Comparison of ENCODE assay signal across 29 cellular contexts in the genomic region with DNA sequence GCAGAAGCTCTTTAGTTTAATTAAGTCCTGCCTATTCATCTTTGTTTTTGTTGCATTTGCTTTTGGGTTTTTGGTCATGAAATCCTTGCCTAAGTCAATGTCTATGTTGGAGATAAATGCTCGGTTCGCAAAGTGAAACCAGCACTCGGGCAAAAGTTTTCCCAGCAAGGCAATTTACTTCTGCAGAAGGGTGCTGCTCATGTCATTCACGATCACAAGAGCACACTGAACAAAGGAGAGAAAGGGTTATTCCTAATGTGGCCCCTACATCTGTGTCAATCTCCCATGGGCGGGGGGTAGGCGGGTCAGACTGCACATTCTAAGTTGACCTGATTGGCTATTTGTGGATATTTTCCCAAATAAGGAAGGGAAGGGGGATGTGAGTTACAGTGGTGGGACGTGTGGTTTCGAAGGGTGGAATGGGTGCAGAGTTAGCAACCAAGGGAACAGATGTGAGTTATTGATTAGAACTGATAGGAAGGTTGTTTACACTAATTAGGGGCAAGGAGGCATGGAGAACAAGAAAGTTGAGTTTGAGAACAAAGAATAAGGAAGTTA. TPM values are rescaled to one million over a fixed set of nuclear protein-coding genes. Genes with fewer than 3 reads are reported as not detected.
DNase-seq lines count a peak whose midpoint lies in the region; ATAC-seq and TF ChIP-seq lines count a peak whose summit lies in the region.
"Had no signal": no experiment of that assay in that cellular context is flagged by ENCODE, and none has a peak within 500 bp of the region (broad histone marks: within the 10 kb centered on the region; RNA-seq: fewer than 3 reads in every experiment).

No MANE protein-coding gene starts in this region.

- H3K27me3 ChIP-seq in endodermal cell (ENCODE audit: control insufficient read depth, insufficient read depth, low read length, poor library complexity, severe bottlenecking) = no peaks in the 10 kb centered on the region
- H3K27me3 ChIP-seq: dorsolateral prefrontal cortex, upper lobe of right lung had no signal

- no peak overlapping the region for H3K9ac ChIP-seq in endodermal cell (ENCODE audit: extremely low read depth, low read length, poor library complexity, severe bottlenecking)

- no peak overlapping the region for H3K27ac ChIP-seq in endodermal cell (ENCODE audit: low read depth, low read length)
- H3K27ac ChIP-seq: A549, dorsolateral prefrontal cortex, upper lobe of right lung had no signal

- no peak for TF ChIP-seq CTCF in activated CD8-positive, alpha-beta T cell treated with anti-CD3 and anti-CD28 coated beads for 36 hours (IDR thresholded peaks at IDR 0.05)
- TF ChIP-seq CTCF in endodermal cell (conservative IDR thresholded peaks at IDR 0.05) (no peak), progenitor cell of endocrine pancreas (IDR thresholded peaks at IDR 0.05; ENCODE audit: unreplicated experiment) (no peak)

- no peak overlapping the region for H3K4me3 Mint-ChIP-seq in activated CD8-positive, alpha-beta T cell treated with anti-CD3 and anti-CD28 coated beads for 36 hours
- no peak overlapping the region for H3K4me3 Mint-ChIP-seq in activated CD8-positive, alpha-beta T cell treated with anti-CD3 and anti-CD28 coated beads, Interleukin-2, amount 10 ng/mL, durations not matched to agents 7 days and 5 days
- H3K4me3 Mint-ChIP-seq in endodermal cell = no peak overlapping the region
- H3K4me3 Mint-ChIP-seq in progenitor cell of endocrine pancreas (ENCODE audit: low read depth) = no peak overlapping the region
- H3K4me3 Mint-ChIP-seq: activated T-helper 1 cell treated with anti-CD3 and anti-CD28 coated beads, Interleukin-12 subunit alpha, Interleukin-12 subunit beta, Interleukin-2, Interleukin-4 antibody, amounts not matched to agents 30 ng/mL and 10 ng/mL and 1 ng/mL, durations not matched to agents 14 hours and 24 hours and 36 hours; stimulated activated effector memory CD8-positive, alpha-beta T cell treated with anti-CD3 and anti-CD28 coated beads, Interleukin-12 subunit alpha, Interleukin-12 subunit beta, amount 100 ng/mL, for 72 hours had no signal

- intact Hi-C loops in activated CD8-positive, alpha-beta T cell treated with anti-CD3 and anti-CD28 coated beads for 36 hours (cut with micrococcal nuclease) = no loop called here

- CTCF ChIA-PET in activated CD8-positive, alpha-beta T cell treated with anti-CD3 and anti-CD28 coated beads for 36 hours (lab: Charles Lee) = interaction anchor here (0.7 kb wide), 1 partner anchor 127 kb away, joined by 3 read pairs; no protein-coding TSS in a partner anchor
- CTCF ChIA-PET in activated CD8-positive, alpha-beta T cell treated with anti-CD3 and anti-CD28 coated beads, Interleukin-2, amount 10 ng/mL, durations not matched to agents 7 days and 5 days (lab: Charles Lee) = no interaction called here

- POLR2A ChIA-PET in activated CD8-positive, alpha-beta T cell treated with anti-CD3 and anti-CD28 coated beads for 36 hours (lab: Charles Lee) = no interaction called here
- POLR2A ChIA-PET in activated CD8-positive, alpha-beta T cell treated with anti-CD3 and anti-CD28 coated beads, Interleukin-2, amount 10 ng/mL, durations not matched to agents 7 days and 5 days (lab: Charles Lee) = interaction anchor here (0.7 kb wide), 1 partner anchor 19 kb away, joined by 4 read pairs; no protein-coding TSS in a partner anchor

- H3K27me3 Mint-ChIP-seq in activated CD8-positive, alpha-beta T cell treated with anti-CD3 and anti-CD28 coated beads for 36 hours = no peaks in the 10 kb centered on the region
- no peaks in the 10 kb centered on the region for H3K27me3 Mint-ChIP-seq in activated CD8-positive, alpha-beta T cell treated with anti-CD3 and anti-CD28 coated beads, Interleukin-2, amount 10 ng/mL, durations not matched to agents 7 days and 5 days (ENCODE audit: low read depth)
- no peaks in the 10 kb centered on the region for H3K27me3 Mint-ChIP-seq in endodermal cell (ENCODE audit: insufficient read depth)
- H3K27me3 Mint-ChIP-seq in progenitor cell of endocrine pancreas = no peaks in the 10 kb centered on the region

- H3K4me1 Mint-ChIP-seq in activated CD8-positive, alpha-beta T cell treated with anti-CD3 and anti-CD28 coated beads for 36 hours (ENCODE audit: low read depth) = peaks cover 11% of the 10 kb centered on the region
- H3K4me1 Mint-ChIP-seq in activated CD8-positive, alpha-beta T cell treated with anti-CD3 and anti-CD28 coated beads, Interleukin-2, amount 10 ng/mL, durations not matched to agents 7 days and 5 days (ENCODE audit: low read depth) = peaks cover 3% of the 10 kb centered on the region
- H3K4me1 Mint-ChIP-seq in endodermal cell (no peaks in the 10 kb centered on the region), progenitor cell of endocrine pancreas (ENCODE audit: low read depth) (no peaks in the 10 kb centered on the region)

- peak overlapping the region; percentile 27 for H3K4me3 ChIP-seq in endodermal cell (ENCODE audit: low read length)
- H3K4me3 ChIP-seq: A549, dorsolateral prefrontal cortex, smooth muscle cell, upper lobe of right lung had no signal

- H3K27ac Mint-ChIP-seq in activated CD8-positive, alpha-beta T cell treated with anti-CD3 and anti-CD28 coated beads for 36 hours = no peak overlapping the region
- H3K27ac Mint-ChIP-seq in activated CD8-positive, alpha-beta T cell treated with anti-CD3 and anti-CD28 coated beads, Interleukin-2, amount 10 ng/mL, durations not matched to agents 7 days and 5 days = no peak overlapping the region
- H3K27ac Mint-ChIP-seq in endodermal cell = no peak overlapping the region
- H3K27ac Mint-ChIP-seq in progenitor cell of endocrine pancreas = peak overlapping the region; percentile 11
- H3K27ac Mint-ChIP-seq: activated T-helper 1 cell treated with anti-CD3 and anti-CD28 coated beads, Interleukin-12 subunit alpha, Interleukin-12 subunit beta, Interleukin-2, Interleukin-4 antibody, amounts not matched to agents 30 ng/mL and 10 ng/mL and 1 ng/mL, durations not matched to agents 14 hours and 24 hours and 36 hours; stimulated activated effector memory CD8-positive, alpha-beta T cell treated with anti-CD3 and anti-CD28 coated beads, Interleukin-12 subunit alpha, Interleukin-12 subunit beta, amount 100 ng/mL, for 72 hours had no signal

- peaks cover 61% of the 10 kb centered on the region for H3K9me3 Mint-ChIP-seq in activated CD8-positive, alpha-beta T cell treated with anti-CD3 and anti-CD28 coated beads for 36 hours
- H3K9me3 Mint-ChIP-seq in activated CD8-positive, alpha-beta T cell treated with anti-CD3 and anti-CD28 coated beads, Interleukin-2, amount 10 ng/mL, durations not matched to agents 7 days and 5 days (ENCODE audit: insufficient read depth) = peaks cover 53% of the 10 kb centered on the region
- H3K9me3 Mint-ChIP-seq in endodermal cell = peaks cover 87% of the 10 kb centered on the region
- H3K9me3 Mint-ChIP-seq in progenitor cell of endocrine pancreas (ENCODE audit: low read depth) = peaks cover 72% of the 10 kb centered on the region

- peak; percentile 18 for DNase-seq in activated CD8-positive, alpha-beta T cell treated with anti-CD3 and anti-CD28 coated beads for 36 hours
- DNase-seq in activated CD8-positive, alpha-beta T cell treated with anti-CD3 and anti-CD28 coated beads, Interleukin-2, amount 10 ng/mL, durations not matched to agents 7 days and 5 days = no peak
- peak; percentile 23 for DNase-seq in RKO (ENCODE audit: low spot score)
- DNase-seq in endodermal cell = no peak
- DNase-seq in progenitor cell of endocrine pancreas (ENCODE audit: low spot score, unreplicated experiment) = no peak
- DNase-seq in stimulated activated CD4-positive, alpha-beta T cell treated with anti-CD3 and anti-CD28 coated beads, Interleukin-1b, Interleukin-23, amount 100 ng/mL, for 48 hours = no peak
- DNase-seq in NCI-H187 (lab: John Stamatoyannopoulos, UW) = no peak
- no peak for DNase-seq in NCI-H226
- DNase-seq: activated CD4-positive, alpha-beta T cell treated with anti-CD3 and anti-CD28 coated beads for 4 hours; activated naive CD4-positive, alpha-beta T cell treated with anti-CD3 and anti-CD28 coated beads, Interleukin-2, amount 50 U/mL, for 16 hours; aorta; Calu3; central memory CD4-positive, alpha-beta T cell; dorsolateral prefrontal cortex; head of caudate nucleus; IMR-90; mesenchymal stem cell; MM.1S; NCI-H2171; NCI-H524 treated with DMSO at 0.1 percent for 48 hours; occipital lobe; stimulated activated CD4-positive, alpha-beta T cell treated with anti-CD3 and anti-CD28 coated beads, Interleukin-2, amount 100 ng/mL, for 48 hours; substantia nigra; upper lobe of right lung had no signal

- H3K9me3 ChIP-seq in endodermal cell (ENCODE audit: control insufficient read depth, low read length) = peaks cover 99% of the 10 kb centered on the region

- H3K36me3 Mint-ChIP-seq in activated CD8-positive, alpha-beta T cell treated with anti-CD3 and anti-CD28 coated beads for 36 hours (ENCODE audit: low read depth) = peaks cover 87% of the 10 kb centered on the region
- peaks cover 87% of the 10 kb centered on the region for H3K36me3 Mint-ChIP-seq in activated CD8-positive, alpha-beta T cell treated with anti-CD3 and anti-CD28 coated beads, Interleukin-2, amount 10 ng/mL, durations not matched to agents 7 days and 5 days (ENCODE audit: low read depth)
- H3K36me3 Mint-ChIP-seq in endodermal cell (ENCODE audit: low read depth) = peaks cover 79% of the 10 kb centered on the region
- peaks cover 89% of the 10 kb centered on the region for H3K36me3 Mint-ChIP-seq in progenitor cell of endocrine pancreas (ENCODE audit: insufficient read depth)

- WGBS in endodermal cell (ENCODE audit: insufficient coverage in 1 of 2, insufficient read length in 1 of 2), 2 experiments = 83 to 88% methylated on average over 8 of the region's 8 CpGs

- peaks cover 16% of the 10 kb centered on the region for H3K36me3 ChIP-seq in endodermal cell (ENCODE audit: control insufficient read depth, insufficient read depth, low read length)
- H3K36me3 ChIP-seq: upper lobe of right lung had no signal

- no peak for ATAC-seq in activated CD8-positive, alpha-beta T cell treated with anti-CD3 and anti-CD28 coated beads for 36 hours
- ATAC-seq in activated CD8-positive, alpha-beta T cell treated with anti-CD3 and anti-CD28 coated beads, Interleukin-2, amount 10 ng/mL, durations not matched to agents 7 days and 5 days = no peak
- ATAC-seq: A549; SK-N-SH treated with all-trans-retinoic acid at 6 μM for 48 hours; stimulated activated effector memory CD8-positive, alpha-beta T cell treated with anti-CD3 and anti-CD28 coated beads, Interleukin-12 subunit alpha, Interleukin-12 subunit beta, amount 100 ng/mL, for 72 hours; upper lobe of right lung had no signal

- H3K4me1 ChIP-seq in endodermal cell (ENCODE audit: control insufficient read depth, insufficient read depth, low read length) = no peaks in the 10 kb centered on the region
- H3K4me1 ChIP-seq: A549, upper lobe of right lung had no signal

RNA-seq across cellular contexts. Expression of a gene that starts 23.0 kb away (rescaled TPM):
- total RNA-seq in activated CD8-positive, alpha-beta T cell treated with anti-CD3 and anti-CD28 coated beads for 36 hours = 10 to 100 TPM; 25.8 to 27.0 TPM
- total RNA-seq in activated CD8-positive, alpha-beta T cell treated with anti-CD3 and anti-CD28 coated beads, Interleukin-2, amount 10 ng/mL, durations not matched to agents 7 days and 5 days = 10 to 100 TPM; 30.1 to 31.3 TPM
- total RNA-seq in endodermal cell (10 to 100 TPM; 20.5 to 22.8 TPM), progenitor cell of endocrine pancreas (80.7 and 83.0 TPM in 2 replicates)
- 12.0 TPM for polyA plus RNA-seq in endodermal cell (2013, experiment 1 of 2)
- polyA plus RNA-seq in endodermal cell (2013, experiment 2 of 2) = 13.0 TPM

Comparison
In these comparisons a context has a peak if more than half of its experiments do, and no peak if none do; other contexts are left out.
1. DNase-seq: peak in activated CD8-positive, alpha-beta T cell treated with anti-CD3 and anti-CD28 coated beads for 36 hours (single experiment) and RKO (single experiment); none in activated CD8-positive, alpha-beta T cell treated with anti-CD3 and anti-CD28 coated beads, Interleukin-2, amount 10 ng/mL, durations not matched to agents 7 days and 5 days (single experiment), endodermal cell (single experiment), progenitor cell of endocrine pancreas (single experiment), stimulated activated CD4-positive, alpha-beta T cell treated with anti-CD3 and anti-CD28 coated beads, Interleukin-1b, Interleukin-23, amount 100 ng/mL, for 48 hours (single experiment), NCI-H187 (0 of 2) and NCI-H226 (single experiment).